Comparison of ENCODE assay signal across 22 cellular contexts in genomic region chr13:94263038-94263437, GRCh38.
"Had no signal": no experiment of that assay in that cellular context is flagged by ENCODE, and none has a peak within 500 bp of the region (broad histone marks: within the 10 kb centered on the region; RNA-seq: fewer than 3 reads in every experiment).

No MANE protein-coding gene starts in this region.

- FAIRE-seq: colon had no signal

- H3K36me3 ChIP-seq: SJCRH30, WERI-Rb-1 had no signal

- H3K27ac ChIP-seq: SJCRH30, WERI-Rb-1 had no signal

- H3K27me3 ChIP-seq: SJCRH30 had no signal

- DNase-seq: activated CD4-positive, alpha-beta T cell treated with anti-CD3 and anti-CD28 coated beads for 36 hours; activated CD4-positive, alpha-beta T cell treated with anti-CD3 and anti-CD28 coated beads, Interleukin-2, amount 50 U/mL, for 1 hour; activated CD8-positive, alpha-beta memory T cell treated with anti-CD3 and anti-CD28 coated beads, Interleukin-2, amount 50 U/mL, for 4 hours; activated CD8-positive, alpha-beta T cell treated with anti-CD3 and anti-CD28 coated beads for 36 hours; activated gamma-delta T cell treated with Interleukin-2 at 50 U/mL for 16 hours; activated naive CD4-positive, alpha-beta T cell treated with anti-CD3 and anti-CD28 coated beads, Interleukin-2, amount 10 ng/mL, durations not matched to agents 7 days and 5 days; activated naive CD8-positive, alpha-beta T cell treated with anti-CD3 and anti-CD28 coated beads for 36 hours; activated T-cell treated with anti-CD3 and anti-CD28 coated beads, Interleukin-2, amount 50 U/mL, for 72 hours; cerebellar nuclear complex; Kasumi-1; NCI-H1105 treated with DMSO at 0.1 percent for 48 hours; NCI-H1436 treated with DMSO at 0.1 percent for 48 hours; NCI-H1930; NCI-H2171; NCI-H2227 treated with DMSO at 0.1 percent for 48 hours; NCI-H446 treated with DMSO at 0.1 percent for 48 hours; NCI-H82; SJCRH30; SK-N-SH; T-helper 1 cell; WERI-Rb-1 had no signal

- H3K4me1 ChIP-seq: SJCRH30 had no signal

- H3K4me3 ChIP-seq: SJCRH30 had no signal

- ATAC-seq: activated CD4-positive, alpha-beta T cell treated with anti-CD3 and anti-CD28 coated beads for 36 hours; activated CD8-positive, alpha-beta T cell treated with anti-CD3 and anti-CD28 coated beads for 36 hours; activated T-cell treated with anti-CD3 and anti-CD28 coated beads, Interleukin-2, amount 50 U/mL, for 72 hours had no signal

- H3K9me3 ChIP-seq: SJCRH30, SK-N-SH had no signal
